ENCODE assay signal across 22 cellular contexts in genomic region chr3:24810881-24811280, GRCh38.
DNase-seq lines count a peak whose midpoint lies in the region; ATAC-seq, FAIRE-seq and TF ChIP-seq lines count a peak whose summit lies in the region.
"Had no signal": no experiment of that assay in that cellular context is flagged by ENCODE, and none has a peak within 500 bp of the region (broad histone marks: within the 10 kb centered on the region; RNA-seq: fewer than 3 reads in every experiment).

No MANE protein-coding gene starts in this region.

- no peak for TF ChIP-seq RAD21 in HepG2 (CRISPR knock-in tag; IDR thresholded peaks at IDR 0.05)

- BruUV-seq in HepG2 (replicated peaks; lab: Mats Ljungman, UMichigan), result no TSS peak

- 29% methylated on average over 5 of the region's 5 CpGs for WGBS in right lobe of liver (ENCODE audit: insufficient coverage, low coverage, low lambda C conversion rate, missing lambda C conversion rate)
- 1% methylated on average over 5 of the region's 5 CpGs for WGBS in HepG2 (ENCODE audit: low lambda C conversion rate)
- 26 to 50% methylated on average over 5 of the region's 5 CpGs for WGBS in gastroesophageal sphincter (ENCODE audit: low coverage in 1 of 2), 2 donors

- FAIRE-seq in HepG2 (lab: Jason Lieb, UNC) (no peak), HTR-8/SVneo (lab: Jason Lieb, UNC) (no peak)

- H3K9me3 ChIP-seq in right lobe of liver (no peaks in the 10 kb centered on the region), HepG2 (ENCODE audit: low read length) (no peaks in the 10 kb centered on the region), lower lobe of right lung (no peaks in the 10 kb centered on the region), gastroesophageal sphincter (no peaks in the 10 kb centered on the region)
- H3K9me3 ChIP-seq: ascending aorta, Caco-2, mucosa of descending colon, neutrophil had no signal

- ATAC-seq in right lobe of liver (peak in 3 of 4 donors; percentile 33 to 41 (median 39)), HepG2 (no peak), lower lobe of right lung (peak; percentile 32 to 62), gastroesophageal sphincter (no peak)
- ATAC-seq: mucosa of descending colon, Right ventricle myocardium inferior had no signal

- intact Hi-C loops in right lobe of liver (cut with DNase I), result no loop called here
- intact Hi-C loops in HepG2 (cut with micrococcal nuclease; ENCODE audit: unreplicated experiment), result no loop called here
- intact Hi-C loops in lower lobe of right lung (cut with DNase I), result no loop called here

- H3K79me2 ChIP-seq in HepG2 (ENCODE audit: insufficient read depth, low read length), result no peaks in the 10 kb centered on the region

- H3K4me2 ChIP-seq in HepG2 (ENCODE audit: low read depth, low read length), result no peak overlapping the region

- TF ChIP-seq CTCF in right lobe of liver (IDR thresholded peaks at IDR 0.05) (no peak), HepG2 (CRISPR knock-in tag; IDR thresholded peaks at IDR 0.05) (no peak), lower lobe of right lung (IDR thresholded peaks at IDR 0.05) (no peak), gastroesophageal sphincter (IDR thresholded peaks at IDR 0.05) (no peak)

- TF ChIP-seq POLR2A in right lobe of liver (IDR thresholded peaks at IDR 0.05), result no peak
- TF ChIP-seq POLR2A in HepG2 (IDR thresholded peaks at IDR 0.05; ENCODE audit: insufficient read depth in 1 of 2, low read depth in 2 of 2, low read length in 2 of 2), result no peak
- no peak for TF ChIP-seq POLR2A in gastroesophageal sphincter (IDR thresholded peaks at IDR 0.05)

- no peaks in the 10 kb centered on the region for H3K36me3 ChIP-seq in right lobe of liver
- no peaks in the 10 kb centered on the region for H3K36me3 ChIP-seq in HepG2 (replicated peaks in 1 of 2; ENCODE audit: control insufficient read depth in 1 of 2, insufficient read depth in 2 of 2, low read length in 2 of 2)
- H3K36me3 ChIP-seq in lower lobe of right lung, result no peaks in the 10 kb centered on the region
- H3K36me3 ChIP-seq in gastroesophageal sphincter, result no peaks in the 10 kb centered on the region
- H3K36me3 ChIP-seq: ascending aorta, neutrophil had no signal

- no peak overlapping the region for H3K9ac ChIP-seq in HepG2 (ENCODE audit: insufficient read depth, low read depth, low read length)

- no peak overlapping the region for H2AFZ ChIP-seq in HepG2 (ENCODE audit: low read length)

- no peaks in the 10 kb centered on the region for H3K4me1 ChIP-seq in right lobe of liver
- no peaks in the 10 kb centered on the region for H3K4me1 ChIP-seq in HepG2 (ENCODE audit: insufficient read depth, low read length)
- no peaks in the 10 kb centered on the region for H3K4me1 ChIP-seq in lower lobe of right lung
- no peaks in the 10 kb centered on the region for H3K4me1 ChIP-seq in gastroesophageal sphincter
- H3K4me1 ChIP-seq: ascending aorta, Caco-2 had no signal

- H3K4me3 ChIP-seq in right lobe of liver (no peak overlapping the region), HepG2 (replicated peaks in 1 of 3; ENCODE audit: insufficient read depth in 1 of 3, low read depth in 2 of 3, low read length in 3 of 3) (no peak overlapping the region), lower lobe of right lung (no peak overlapping the region), gastroesophageal sphincter (no peak overlapping the region)
- H3K4me3 ChIP-seq: ascending aorta, mucosa of descending colon had no signal

- H3K27me3 ChIP-seq in right lobe of liver (no peaks in the 10 kb centered on the region), HepG2 (ENCODE audit: control insufficient read depth in 1 of 2, insufficient read depth in 2 of 2, low read length in 2 of 2) (no peaks in the 10 kb centered on the region), lower lobe of right lung (ENCODE audit: low read depth) (no peaks in the 10 kb centered on the region), gastroesophageal sphincter (no peaks in the 10 kb centered on the region)
- H3K27me3 ChIP-seq: ascending aorta, neutrophil had no signal

- CTCF ChIA-PET in HepG2 (lab: Yijun Ruan, JAX; ENCODE audit: low intra/inter-chr PET ratio, low total read pairs), result no interaction called here

- H4K20me1 ChIP-seq in HepG2 (ENCODE audit: insufficient read depth, low read length), result no peaks in the 10 kb centered on the region

- DNase-seq in right lobe of liver (no peak), HepG2 (ENCODE audit: low spot score) (no peak), RPMI8226 (peak; percentile 63), lower lobe of right lung (no peak), DMS53 treated with DMSO at 0.1 percent for 48 hours (lab: John Stamatoyannopoulos, UW; ENCODE audit: unreplicated experiment) (no peak), HTR-8/SVneo (ENCODE audit: insufficient read length, low spot score) (no peak), T1000 (lab: John Stamatoyannopoulos, UW) (no peak)
- DNase-seq: activated CD4-positive, alpha-beta T cell treated with anti-CD3 and anti-CD28 coated beads, Interleukin-2, amount 50 U/mL, for 4 hours; activated naive CD4-positive, alpha-beta T cell; activated T-cell treated with anti-CD3 and anti-CD28 coated beads for 4 hours; Caco-2; Kasumi-1; NCI-H1417 treated with DMSO at 0.1 percent for 48 hours; NCI-H226; right cardiac atrium; stimulated activated naive CD4-positive, alpha-beta T cell; T-helper 1 cell had no signal

- no peak overlapping the region for H3K27ac ChIP-seq in right lobe of liver
- H3K27ac ChIP-seq in HepG2 (ENCODE audit: extremely low read length, insufficient read depth, low read length), result no peak overlapping the region
- H3K27ac ChIP-seq in lower lobe of right lung, result no peak overlapping the region
- H3K27ac ChIP-seq in gastroesophageal sphincter, result no peak overlapping the region
- H3K27ac ChIP-seq: ascending aorta, neutrophil had no signal

- no peak for TF ChIP-seq EP300 in HepG2 (IDR thresholded peaks at IDR 0.05; ENCODE audit: low read depth in 2 of 2, low read length in 2 of 2)
- TF ChIP-seq EP300 in HepG2 (CRISPR knock-in tag; IDR thresholded peaks at IDR 0.05; ENCODE audit: borderline replicate concordance), result no peak
- TF ChIP-seq EP300 in gastroesophageal sphincter (IDR thresholded peaks at IDR 0.05), result no peak

- POLR2A ChIA-PET in HepG2 (lab: Yijun Ruan, JAX), result no interaction called here

- in situ Hi-C loops in HepG2 (cut with HindIII; ENCODE audit: extremely low pct_ligation_motif_present, low pct_unique_long_range_greater_than_20kb), result no loop called here

TF ChIP-seq in HepG2, 621 proteins besides CTCF, POLR2A, EP300 and RAD21 (continues in another document):
- TF ChIP-seq GPN1 (CRISPR knock-in tag; IDR thresholded peaks at IDR 0.05; ENCODE audit: borderline replicate concordance) (no peak), ZNF18 (CRISPR knock-in tag; IDR thresholded peaks at IDR 0.05; ENCODE audit: insufficient replicate concordance) (no peak), ZNF12 (CRISPR knock-in tag; IDR thresholded peaks at IDR 0.05) (no peak), RELA (CRISPR knock-in tag; IDR thresholded peaks at IDR 0.05) (no peak), GLMP (CRISPR knock-in tag; IDR thresholded peaks at IDR 0.05; ENCODE audit: borderline replicate concordance) (no peak), ZFP41 (CRISPR knock-in tag; IDR thresholded peaks at IDR 0.05; ENCODE audit: borderline replicate concordance) (no peak), XBP1 (CRISPR knock-in tag; IDR thresholded peaks at IDR 0.05) (no peak), FOXM1 (CRISPR knock-in tag; IDR thresholded peaks at IDR 0.05) (no peak), TOE1 (CRISPR knock-in tag; IDR thresholded peaks at IDR 0.05) (no peak), MYNN (CRISPR knock-in tag; IDR thresholded peaks at IDR 0.05; ENCODE audit: low read depth) (no peak), ATF6 (CRISPR knock-in tag; conservative IDR thresholded peaks at IDR 0.05) (no peak), PAWR (CRISPR knock-in tag; IDR thresholded peaks at IDR 0.05; ENCODE audit: borderline replicate concordance) (no peak), HNRNPLL (IDR thresholded peaks at IDR 0.05; ENCODE audit: low read depth, low read length, poor library complexity, severe bottlenecking) (no peak), PHB2 (IDR thresholded peaks at IDR 0.05; ENCODE audit: partially characterized antibody) (no peak), ZSCAN30 (CRISPR knock-in tag; IDR thresholded peaks at IDR 0.05) (no peak), ZNF350 (CRISPR knock-in tag; IDR thresholded peaks at IDR 0.05; ENCODE audit: borderline replicate concordance, low read depth) (no peak)

Comparison
In these comparisons a context has a peak if more than half of its experiments do, and no peak if none do; other contexts are left out.
1. ATAC-seq: peak in right lobe of liver (3 of 4) and lower lobe of right lung (2 of 2); none in HepG2 (single experiment) and gastroesophageal sphincter (single experiment).